Comparison of ENCODE assay signal across 28 cellular contexts in the genomic region with DNA sequence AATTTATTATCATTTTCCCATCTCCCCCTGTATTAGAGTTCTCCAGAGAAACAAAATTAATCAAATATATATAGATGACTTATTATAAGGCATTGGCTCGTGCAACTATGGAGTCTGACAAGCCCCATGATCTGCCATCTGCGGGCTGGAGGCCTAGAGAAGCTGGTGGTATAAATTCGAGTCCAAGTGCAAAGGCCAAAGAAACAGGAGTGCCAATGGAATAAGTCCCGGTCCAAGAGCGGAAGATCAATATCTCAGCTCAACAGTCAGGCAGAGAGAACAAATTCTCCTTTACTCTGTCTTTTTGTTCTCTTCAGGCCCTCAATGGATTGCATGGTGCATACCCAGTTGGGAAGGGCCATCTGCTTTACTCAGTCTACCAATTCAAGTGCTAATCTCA.
"Had no signal": no experiment of that assay in that cellular context is flagged by ENCODE, and none has a peak within 500 bp of the region (broad histone marks: within the 10 kb centered on the region; RNA-seq: fewer than 3 reads in every experiment).

No MANE protein-coding gene starts in this region.

- H3K4me3 ChIP-seq: neural progenitor cell, ovary, psoas muscle, skin epidermis, smooth muscle cell, spleen, suprapubic skin, testis, tibial artery, transverse colon, upper lobe of right lung, uterus had no signal

- H3K36me3 ChIP-seq: neural progenitor cell, ovary, spleen, suprapubic skin, tibial artery, transverse colon, upper lobe of right lung, uterus had no signal

- DNase-seq: natural killer cell; occipital lobe; ovary; posterior cingulate gyrus; psoas muscle; right cardiac atrium; spleen; stimulated activated CD4-positive, alpha-beta T cell treated with anti-CD3 and anti-CD28 coated beads, Interleukin-12 subunit alpha, Interleukin-12 subunit beta, amount 100 ng/mL, for 4 hours; stimulated activated CD4-positive, alpha-beta T cell treated with anti-CD3 and anti-CD28 coated beads, Interleukin-1b, Interleukin-23, amount 100 ng/mL, for 48 hours; stimulated activated CD4-positive, alpha-beta T cell treated with anti-CD3 and anti-CD28 coated beads, Interleukin-4, amount 100 ng/mL, for 1 hour; stimulated activated CD4-positive, alpha-beta T cell treated with anti-CD3 and anti-CD28 coated beads, Interleukin-4, amount 100 ng/mL, for 4 hours; stimulated activated CD8-positive, alpha-beta memory T cell treated with anti-CD3 and anti-CD28 coated beads, Interleukin-4, amount 100 ng/mL, for 48 hours; stimulated activated naive CD4-positive, alpha-beta T cell; stimulated activated naive CD8-positive, alpha-beta T cell treated with anti-CD3 and anti-CD28 coated beads, Interleukin-15, amount 100 ng/mL, for 72 hours; stimulated activated naive CD8-positive, alpha-beta T cell treated with anti-CD3 and anti-CD28 coated beads, Interleukin-15, Interleukin-2, amounts not matched to agents 100 U/mL and 50 U/mL, for 24 hours; substantia nigra; testis; tibial artery; transverse colon; upper lobe of right lung; uterus had no signal

- ATAC-seq: natural killer cell; psoas muscle; right cardiac atrium; sciatic nerve; stimulated activated memory B cell treated with anti-CD40 and anti-IgM and Interleukin-4, amounts not matched to agents 10 μg/mL and 1 μg/mL and 100 μg/mL, for 72 hours; stimulated activated naive CD8-positive, alpha-beta T cell treated with anti-CD3 and anti-CD28 coated beads, Interleukin-15, amount 100 ng/mL, for 72 hours; stimulated activated naive CD8-positive, alpha-beta T cell treated with anti-CD3 and anti-CD28 coated beads, Interleukin-15, Interleukin-2, amounts not matched to agents 100 U/mL and 50 U/mL, for 24 hours; upper lobe of right lung had no signal

- H3K27ac ChIP-seq: neural progenitor cell, ovary, parathyroid adenoma, psoas muscle, skin epidermis, spleen, suprapubic skin, testis, tibial artery, upper lobe of right lung, uterus had no signal

- H3K27me3 ChIP-seq: neural progenitor cell, ovary, suprapubic skin, testis, tibial artery, transverse colon, upper lobe of right lung, uterus had no signal

- H3K9ac ChIP-seq: neural progenitor cell, parathyroid adenoma had no signal

- H3K9me3 ChIP-seq: ovary, psoas muscle, suprapubic skin, testis, tibial artery, transverse colon, upper lobe of right lung, uterus had no signal

- H3K4me1 ChIP-seq: neural progenitor cell, parathyroid adenoma, psoas muscle, spleen, suprapubic skin, testis, tibial artery, upper lobe of right lung, uterus had no signal
